ENCODE assay signal across 12 cellular contexts in genomic region chr20:20734475-20734948, GRCh38. TPM values are rescaled to one million over a fixed set of nuclear protein-coding genes. Genes with fewer than 3 reads are reported as not detected.
DNase-seq lines count a peak whose midpoint lies in the region; ATAC-seq and TF ChIP-seq lines count a peak whose summit lies in the region.
"Had no signal": no experiment of that assay in that cellular context is flagged by ENCODE, and none has a peak within 500 bp of the region (broad histone marks: within the 10 kb centered on the region; RNA-seq: fewer than 3 reads in every experiment).

No MANE protein-coding gene starts in this region.

- DNase-seq in A673 (ENCODE audit: low spot score): no peak
- DNase-seq in NCI-H82 treated with DMSO at 0.1 percent for 48 hours (lab: John Stamatoyannopoulos, UW; ENCODE audit: unreplicated experiment): peak; percentile 53
- peak; percentile 88 to 93 for DNase-seq in dermis microvascular lymphatic vessel endothelial cell (ENCODE audit: low read depth in 2 of 2)
- DNase-seq in DMS53 treated with DMSO at 0.1 percent for 48 hours (lab: John Stamatoyannopoulos, UW; ENCODE audit: unreplicated experiment): no peak
- DNase-seq in colonic mucosa: no peak
- no peak for DNase-seq in HFFc6
- DNase-seq: NCI-H1105, small intestine had no signal

- no peaks in the 10 kb centered on the region for H3K27me3 ChIP-seq in A673 (replicated peaks; ENCODE audit: insufficient read depth, low read depth, low read length, poor library complexity)
- no peaks in the 10 kb centered on the region for H3K27me3 ChIP-seq in colonic mucosa
- H3K27me3 ChIP-seq: tibial nerve had no signal

- H3K4me1 ChIP-seq in A673 (ENCODE audit: insufficient read depth, low read length, poor library complexity, severe bottlenecking): peaks cover 57% of the 10 kb centered on the region
- no peaks in the 10 kb centered on the region for H3K4me1 ChIP-seq in colonic mucosa

- H3K27ac Mint-ChIP-seq in HFFc6: no peak overlapping the region

- H3K9me3 ChIP-seq in A673 (ENCODE audit: low read depth, low read length, poor library complexity, severe bottlenecking) (no peaks in the 10 kb centered on the region), colonic mucosa (no peaks in the 10 kb centered on the region)
- H3K9me3 ChIP-seq: tibial nerve had no signal

- H3K9ac ChIP-seq in colonic mucosa (ENCODE audit: low read depth in 2 of 2, low read length in 2 of 2): no peak overlapping the region

- no peak overlapping the region for H3K4me3 Mint-ChIP-seq in HFFc6

- H3K27ac ChIP-seq in A673 (ENCODE audit: low read depth, low read length, poor library complexity, severe bottlenecking) (peak overlapping the region; percentile 55), colonic mucosa (no peak overlapping the region)
- H3K27ac ChIP-seq: tibial nerve had no signal

- H3K9me3 Mint-ChIP-seq in HFFc6: no peaks in the 10 kb centered on the region

- CTCF ChIA-PET in A673 (lab: Charles Lee): no interaction called here

- H3K4me3 ChIP-seq in A673 (ENCODE audit: low read depth, low read length, poor library complexity, severe bottlenecking) (no peak overlapping the region), colonic mucosa (no peak overlapping the region)
- H3K4me3 ChIP-seq: tibial nerve had no signal

- no TSS peak for BruUV-seq in A673 (replicated peaks; lab: Mats Ljungman, UMichigan)

- POLR2A ChIA-PET in A673 (lab: Charles Lee; ENCODE audit: low non-redundant PET): no interaction called here

- no peaks in the 10 kb centered on the region for H3K36me3 ChIP-seq in A673 (ENCODE audit: insufficient read depth, low read length, poor library complexity, severe bottlenecking)
- H3K36me3 ChIP-seq in colonic mucosa: no peaks in the 10 kb centered on the region
- H3K36me3 ChIP-seq: tibial nerve had no signal

- ATAC-seq in GM18873 (IDR thresholded peaks at IDR 0.05; ENCODE audit: low FRiP score, unreplicated experiment): peak; percentile 49
- ATAC-seq in GM18909 (IDR thresholded peaks at IDR 0.05; ENCODE audit: poor library complexity, unreplicated experiment): no peak
- ATAC-seq: HCT116 had no signal

- H3K36me3 Mint-ChIP-seq in HFFc6 (ENCODE audit: low read depth): no peaks in the 10 kb centered on the region

- no peak for TF ChIP-seq CTCF in A673 (conservative IDR thresholded peaks at IDR 0.05; ENCODE audit: low read depth, low read length)
- no peak for TF ChIP-seq CTCF in colonic mucosa (IDR thresholded peaks at IDR 0.05)
- TF ChIP-seq CTCF in HFFc6 (IDR thresholded peaks at IDR 0.05): no peak

- H3K4me1 Mint-ChIP-seq in HFFc6 (ENCODE audit: low read depth): peaks cover 6% of the 10 kb centered on the region; the same call in 1 of the 2 replicates

- intact Hi-C loops in A673 (cut with micrococcal nuclease; ENCODE audit: unreplicated experiment): no loop called here
- intact Hi-C loops in colonic mucosa (cut with DNase I): no loop called here

- H3K27me3 Mint-ChIP-seq in HFFc6 (ENCODE audit: insufficient read depth): peaks cover 1% of the 10 kb centered on the region; the same call in 1 of the 2 replicates

RNA-seq across cellular contexts. Expression of gene RALGAPA2, which starts 22.1 kb away (rescaled TPM):
- 30.0 and 32.4 TPM in 2 replicates for total RNA-seq in A673 (2021)
- total RNA-seq in dermis microvascular lymphatic vessel endothelial cell: 20.4 and 40.1 TPM in 2 replicates
- total RNA-seq in colonic mucosa: 10 to 100 TPM; 64.5 to 66.1 TPM
- 1 to 10 TPM; 2.4 to 3.7 (median 3.2) TPM for total RNA-seq in HFFc6 (2021; fragmentation: NEBNext Ultra II Directional; extraction: Animal tissue kit (Norgen Biotek cat#: 25700))

Comparison
In these comparisons a context has a peak if more than half of its experiments do, and no peak if none do; other contexts are left out.
1. DNase-seq: peak in NCI-H82 treated with DMSO at 0.1 percent for 48 hours (single experiment) and dermis microvascular lymphatic vessel endothelial cell (2 of 2); none in A673 (single experiment), DMS53 treated with DMSO at 0.1 percent for 48 hours (single experiment), colonic mucosa (single experiment) and HFFc6 (single experiment).